ENCODE assay signal across 14 cellular contexts in genomic region chr6:42443312-42444075, GRCh38. TPM values are rescaled to one million over a fixed set of nuclear protein-coding genes. Genes with fewer than 3 reads are reported as not detected.
DNase-seq lines count a peak whose midpoint lies in the region; ATAC-seq and TF ChIP-seq lines count a peak whose summit lies in the region.
"Had no signal": no experiment of that assay in that cellular context is flagged by ENCODE, and none has a peak within 500 bp of the region (broad histone marks: within the 10 kb centered on the region; RNA-seq: fewer than 3 reads in every experiment).

No MANE protein-coding gene starts in this region.

- no peak overlapping the region for H3K4me3 ChIP-seq in SK-N-MC
- H3K4me3 ChIP-seq in fibroblast of pulmonary artery (replicated peaks; ENCODE audit: low read depth, low read length) = no peak overlapping the region
- H3K4me3 ChIP-seq in rectal smooth muscle tissue (ENCODE audit: low read length) = no peak overlapping the region
- H3K4me3 ChIP-seq in SJCRH30 = no peak overlapping the region
- H3K4me3 ChIP-seq in mammary epithelial cell (replicated peaks in 1 of 3; ENCODE audit: insufficient read depth in 1 of 3, low read depth in 2 of 3, low read length in 3 of 3) = no peak overlapping the region
- H3K4me3 ChIP-seq: mucosa of descending colon, tibial nerve had no signal

- H3K36me3 ChIP-seq in SK-N-MC (ENCODE audit: insufficient read depth, low read length) = no peaks in the 10 kb centered on the region
- no peaks in the 10 kb centered on the region for H3K36me3 ChIP-seq in rectal smooth muscle tissue (ENCODE audit: control insufficient read depth, insufficient read depth, low read length)
- no peaks in the 10 kb centered on the region for H3K36me3 ChIP-seq in SJCRH30
- H3K36me3 ChIP-seq in mammary epithelial cell (ENCODE audit: insufficient read depth, low read length) = no peaks in the 10 kb centered on the region
- H3K36me3 ChIP-seq: tibial nerve had no signal

- H3K27me3 ChIP-seq in rectal smooth muscle tissue (ENCODE audit: control insufficient read depth, insufficient read depth, low read length) = no peaks in the 10 kb centered on the region
- no peaks in the 10 kb centered on the region for H3K27me3 ChIP-seq in SJCRH30
- H3K27me3 ChIP-seq in mammary epithelial cell (ENCODE audit: insufficient read depth, low read length) = no peaks in the 10 kb centered on the region
- H3K27me3 ChIP-seq: tibial nerve had no signal

- H3K4me2 ChIP-seq in mammary epithelial cell (ENCODE audit: insufficient read depth, low read depth, low read length) = no peak overlapping the region

- H3K79me2 ChIP-seq in mammary epithelial cell (ENCODE audit: insufficient read depth, low read length) = peaks cover 54% of the 10 kb centered on the region

- H4K20me1 ChIP-seq in mammary epithelial cell (ENCODE audit: insufficient read depth, low read length) = no peaks in the 10 kb centered on the region

- H3K27ac ChIP-seq in SK-N-MC (peak overlapping the region; percentile 96; the same call in 1 of the 2 replicates), rectal smooth muscle tissue (ENCODE audit: low read depth, low read length) (peak overlapping the region; percentile 74), SJCRH30 (no peak overlapping the region), mammary epithelial cell (ENCODE audit: insufficient read depth, low read depth, low read length) (no peak overlapping the region)

- H3K9ac ChIP-seq in SK-N-MC (ENCODE audit: insufficient read length) (no peak overlapping the region), rectal smooth muscle tissue (ENCODE audit: low read length) (no peak overlapping the region), mammary epithelial cell (ENCODE audit: insufficient read depth, low read length) (no peak overlapping the region)

- in situ Hi-C loops in mammary epithelial cell (cut with MboI; ENCODE audit: low sequenced_read_pairs in 2 of 2) = no loop called here

- H2AFZ ChIP-seq in mammary epithelial cell (ENCODE audit: low read depth, low read length) = no peak overlapping the region

- BruUV-seq in mammary epithelial cell (replicated peaks; lab: Mats Ljungman, UMichigan) = no TSS peak

- peak; percentile 47 for DNase-seq in activated CD8-positive, alpha-beta memory T cell treated with anti-CD3 and anti-CD28 coated beads for 24 hours
- DNase-seq in activated CD8-positive, alpha-beta memory T cell treated with anti-CD3 and anti-CD28 coated beads, Interleukin-2, amount 50 U/mL, for 4 hours = no peak
- no peak for DNase-seq in SK-N-MC (ENCODE audit: low read depth, low spot score)
- DNase-seq in fibroblast of pulmonary artery (ENCODE audit: low read depth) = peak; percentile 29
- DNase-seq in SJCRH30 = no peak
- no peak for DNase-seq in mammary epithelial cell
- DNase-seq: caudate nucleus, erythroblast, GOT3, mucosa of descending colon, NCI-H510A treated with DMSO at 0.1 percent for 48 hours had no signal

- CTCF ChIA-PET in mammary epithelial cell (lab: Charles Lee; ENCODE audit: low non-redundant PET) = no interaction called here

- intact Hi-C loops in mammary epithelial cell (cut with micrococcal nuclease) = no loop called here

- TF ChIP-seq CTCF in fibroblast of pulmonary artery (IDR thresholded peaks at IDR 0.05; ENCODE audit: low read length, missing control alignments) (no peak), mammary epithelial cell (conservative IDR thresholded peaks at IDR 0.05 in 1 of 2, IDR thresholded peaks at IDR 0.05 in 1 of 2; ENCODE audit: extremely low read depth in 1 of 2, insufficient read depth in 1 of 2, low read depth in 1 of 2, low read length in 2 of 2) (no peak)

- H3K9me3 ChIP-seq in SK-N-MC (ENCODE audit: low read depth, low read length) (no peaks in the 10 kb centered on the region), SJCRH30 (replicated peaks) (no peaks in the 10 kb centered on the region), mammary epithelial cell (replicated peaks; ENCODE audit: insufficient read depth, low read length) (no peaks in the 10 kb centered on the region)
- H3K9me3 ChIP-seq: mucosa of descending colon, tibial nerve had no signal

- 91% methylated on average over 8 of the region's 11 CpGs for WGBS in mammary epithelial cell (ENCODE audit: low coverage, missing lambda C conversion rate)

- dilution Hi-C loops in mammary epithelial cell (cut with HindIII; ENCODE audit: low sequenced_read_pairs) = no loop called here

- peaks cover 38% of the 10 kb centered on the region for H3K4me1 ChIP-seq in rectal smooth muscle tissue (ENCODE audit: control insufficient read depth, insufficient read depth, low read length)
- no peaks in the 10 kb centered on the region for H3K4me1 ChIP-seq in SJCRH30
- no peaks in the 10 kb centered on the region for H3K4me1 ChIP-seq in mammary epithelial cell (ENCODE audit: insufficient read depth, low read length)

- no peak for ATAC-seq in GM21447 (IDR thresholded peaks at IDR 0.05; ENCODE audit: unreplicated experiment)
- ATAC-seq: mucosa of descending colon had no signal

RNA-seq across cellular contexts. Expression of gene TRERF1, which starts 8.2 kb away (rescaled TPM):
- total RNA-seq in SJCRH30 (2014; rRNA removed; shearing (Covaris generic)) = 1.3 and 1.5 TPM in 2 replicates
- total RNA-seq in mammary epithelial cell = 1 to 10 TPM in 1 of 2 donors, under 1 TPM in 1; 0.33 to 4.9 TPM
- 3.7 TPM for polyA plus RNA-seq in mammary epithelial cell
- polyA minus RNA-seq in mammary epithelial cell = 10.7 TPM

Comparison
In these comparisons a context has a peak if more than half of its experiments do, and no peak if none do; other contexts are left out.
1. DNase-seq: peak in activated CD8-positive, alpha-beta memory T cell treated with anti-CD3 and anti-CD28 coated beads for 24 hours (single experiment) and fibroblast of pulmonary artery (single experiment); none in activated CD8-positive, alpha-beta memory T cell treated with anti-CD3 and anti-CD28 coated beads, Interleukin-2, amount 50 U/mL, for 4 hours (single experiment), SK-N-MC (single experiment), SJCRH30 (0 of 2) and mammary epithelial cell (single experiment).
2. H3K27ac ChIP-seq: peak in SK-N-MC (single experiment) and rectal smooth muscle tissue (single experiment); none in SJCRH30 (single experiment) and mammary epithelial cell (single experiment).